In the genomic region with DNA sequence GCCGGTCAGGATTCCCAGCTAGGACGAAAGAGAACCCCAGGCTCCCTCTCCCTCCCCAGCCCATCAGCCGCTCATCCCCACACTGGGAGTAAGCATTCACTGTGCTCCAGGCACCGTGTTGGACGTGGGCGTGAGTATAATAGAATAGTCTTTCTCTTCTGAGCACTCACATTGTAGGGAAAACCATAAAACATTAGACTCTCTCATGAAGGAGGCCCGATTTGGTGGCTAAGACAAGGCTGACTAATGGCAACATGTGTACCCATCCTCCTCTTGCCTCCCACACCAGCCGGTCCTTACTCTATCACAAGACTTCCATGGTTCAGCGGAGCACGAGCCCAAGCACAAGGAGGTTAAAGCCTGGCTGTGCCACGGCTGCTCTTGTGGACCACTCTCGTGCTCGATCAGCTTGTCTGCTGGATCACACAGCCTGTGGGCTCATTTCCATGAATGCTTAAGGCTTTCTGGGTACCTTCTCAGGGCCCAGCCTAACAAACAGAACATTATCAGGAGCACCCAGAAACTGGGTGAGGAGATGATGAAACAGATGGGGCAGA, we compare ENCODE assay signal across 14 cellular contexts.
DNase-seq lines count a peak whose midpoint lies in the region; ATAC-seq lines count a peak whose summit lies in the region.
"Had no signal": no experiment of that assay in that cellular context is flagged by ENCODE, and none has a peak within 500 bp of the region (broad histone marks: within the 10 kb centered on the region; RNA-seq: fewer than 3 reads in every experiment).

No MANE protein-coding gene starts in this region.

- no peak overlapping the region for H3K23ac ChIP-seq in neuronal stem cell (ENCODE audit: low read depth, low read length, poor library complexity)

- no peak overlapping the region for H3K27ac ChIP-seq in neuronal stem cell (replicated peaks; ENCODE audit: low read length)
- H3K27ac ChIP-seq: GM23248, HL-60 had no signal

- no peak overlapping the region for H3K4me2 ChIP-seq in neuronal stem cell (ENCODE audit: insufficient read depth, low read length, poor library complexity, severe bottlenecking)

- H2BK5ac ChIP-seq in neuronal stem cell (ENCODE audit: low read length), result peak overlapping the region; percentile 58

- no peaks in the 10 kb centered on the region for H3K27me3 ChIP-seq in neuronal stem cell (ENCODE audit: control insufficient read depth in 3 of 3, insufficient read depth in 3 of 3, low read depth in 1 of 3, low read length in 3 of 3)

- H3K4me3 ChIP-seq in neuronal stem cell (ENCODE audit: low read length in 2 of 2), result no peak overlapping the region
- H3K4me3 ChIP-seq: GM23248, HAP-1 had no signal

- ATAC-seq in HG03354 (IDR thresholded peaks at IDR 0.05; ENCODE audit: poor library complexity, severe bottlenecking, unreplicated experiment) (no peak), HG03159 (IDR thresholded peaks at IDR 0.05; ENCODE audit: unreplicated experiment) (no peak)
- ATAC-seq: CD8-positive, alpha-beta T cell had no signal

- no peak overlapping the region for H3K4ac ChIP-seq in neuronal stem cell (ENCODE audit: low read length)

- H3K36me3 ChIP-seq in neuronal stem cell (replicated peaks in 1 of 2; ENCODE audit: control insufficient read depth in 2 of 2, insufficient read depth in 2 of 2, low read length in 2 of 2), result no peaks in the 10 kb centered on the region
- H3K36me3 ChIP-seq: HAP-1 had no signal

- H2BK12ac ChIP-seq in neuronal stem cell (ENCODE audit: low read length), result no peak overlapping the region

- H3K9ac ChIP-seq in neuronal stem cell (ENCODE audit: low read depth, low read length, poor library complexity), result no peak overlapping the region
- H3K9ac ChIP-seq: GM23248 had no signal

- H3K18ac ChIP-seq in neuronal stem cell (ENCODE audit: low read length), result no peak overlapping the region

- no peak overlapping the region for H2AFZ ChIP-seq in neuronal stem cell (ENCODE audit: low read length)
- H2AFZ ChIP-seq: GM23248 had no signal

- WGBS in neuronal stem cell (ENCODE audit: extremely low coverage in 2 of 2, insufficient read length in 2 of 2, insufficient replicate concordance in 1 of 2), 2 donors, result no CpG with 5 or more reads among the region's 13 CpGs

- no peaks in the 10 kb centered on the region for H3K79me1 ChIP-seq in neuronal stem cell (ENCODE audit: low read depth, low read length)

- DNase-seq in COLO829 (ENCODE audit: low spot score) (peak; percentile 89), iPS-NIHi7 (ENCODE audit: extremely low spot score) (peak; percentile 6), neuronal stem cell (ENCODE audit: low spot score) (no peak), ecto neural progenitor cell (ENCODE audit: low spot score) (no peak)
- DNase-seq: ACHN, AML-193, COR-L47, DMS 273 treated with DMSO at 0.1 percent for 48 hours, GM23248 had no signal

- H3K14ac ChIP-seq in neuronal stem cell (ENCODE audit: low read length), result no peak overlapping the region

- H3K9me3 ChIP-seq in neuronal stem cell (replicated peaks in 1 of 2; ENCODE audit: control insufficient read depth in 2 of 2, insufficient read depth in 1 of 2, low read depth in 1 of 2, low read length in 2 of 2), result no peaks in the 10 kb centered on the region
- H3K9me3 ChIP-seq: HAP-1 had no signal

- no peak overlapping the region for H2BK120ac ChIP-seq in neuronal stem cell (ENCODE audit: low read depth, low read length)

- no peak overlapping the region for H4K91ac ChIP-seq in neuronal stem cell (ENCODE audit: low read depth, low read length, poor library complexity)

- H4K8ac ChIP-seq in neuronal stem cell (ENCODE audit: low read depth, low read length), result no peak overlapping the region

- no peak overlapping the region for H2BK15ac ChIP-seq in neuronal stem cell (ENCODE audit: low read length)

- H3K4me1 ChIP-seq in neuronal stem cell (ENCODE audit: control insufficient read depth in 2 of 2, insufficient read depth in 1 of 2, low read depth in 1 of 2, low read length in 2 of 2), result no peaks in the 10 kb centered on the region
- H3K4me1 ChIP-seq: HAP-1 had no signal

- H2AK5ac ChIP-seq in neuronal stem cell (ENCODE audit: low read depth, low read length), result no peak overlapping the region

Comparison
In these comparisons a context has a peak if more than half of its experiments do, and no peak if none do; other contexts are left out.
1. DNase-seq: peak in COLO829 (single experiment) and iPS-NIHi7 (single experiment); none in neuronal stem cell (single experiment) and ecto neural progenitor cell (single experiment).